33 cellular contexts compared by ENCODE assay signal in the genomic region with DNA sequence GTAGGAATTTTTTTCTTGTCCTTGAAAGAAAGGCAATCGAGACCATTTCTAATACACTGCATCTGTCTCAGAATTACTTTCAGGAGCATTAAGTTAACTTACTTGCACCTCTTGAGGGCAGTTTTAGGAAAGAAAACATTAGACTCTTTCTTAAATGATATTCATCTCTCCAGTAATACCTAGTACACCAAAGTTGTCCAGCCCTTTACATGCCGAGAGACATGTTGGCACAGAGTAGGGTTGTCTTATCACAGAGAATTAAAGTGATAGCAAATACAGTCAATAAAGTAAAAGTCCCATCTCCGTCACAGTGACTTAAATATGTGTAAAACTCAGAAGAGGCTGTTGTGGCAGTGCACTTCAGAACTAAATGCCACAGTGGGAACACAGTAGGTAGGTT.
"Had no signal": no experiment of that assay in that cellular context is flagged by ENCODE, and none has a peak within 500 bp of the region (broad histone marks: within the 10 kb centered on the region; RNA-seq: fewer than 3 reads in every experiment).

No MANE protein-coding gene starts in this region.

- FAIRE-seq: TTC549 had no signal

- H3K4me1 ChIP-seq: adrenal gland, breast epithelium had no signal

- H3K4me3 ChIP-seq: adrenal gland, breast epithelium had no signal

- H3K9me3 ChIP-seq: adrenal gland, breast epithelium had no signal

- H3K27me3 ChIP-seq: adrenal gland, brain microvascular endothelial cell, breast epithelium had no signal

- H3K36me3 ChIP-seq: adrenal gland, brain microvascular endothelial cell, breast epithelium had no signal

- DNase-seq: activated B cell treated with CpG ODN at 0.5 μM for 24 hours; activated CD4-positive, alpha-beta memory T cell treated with anti-CD3 and anti-CD28 coated beads for 36 hours; activated CD4-positive, alpha-beta T cell treated with anti-CD3 and anti-CD28 coated beads for 4 hours; activated CD4-positive, alpha-beta T cell treated with anti-CD3 and anti-CD28 coated beads, Interleukin-2, amount 10 ng/mL, durations not matched to agents 24 days and 14 days; activated CD4-positive, alpha-beta T cell treated with anti-CD3 and anti-CD28 coated beads, Interleukin-2, amount 50 U/mL, for 1 hour; activated CD4-positive, alpha-beta T cell treated with anti-CD3 and anti-CD28 coated beads, Interleukin-2, amount 50 U/mL, for 4 hours; activated CD4-positive, CD25-positive, alpha-beta regulatory T cell treated with anti-CD3 and anti-CD28 coated beads, Interleukin-2, amount 50 U/mL, for 72 hours; activated CD8-positive, alpha-beta memory T cell treated with anti-CD3 and anti-CD28 coated beads, Interleukin-2, amount 50 U/mL, for 4 hours; activated CD8-positive, alpha-beta T cell treated with anti-CD3 and anti-CD28 coated beads for 36 hours; activated effector memory CD4-positive, alpha-beta T cell treated with anti-CD3 and anti-CD28 coated beads, Interleukin-2, amount 50 U/mL, for 16 hours; activated gamma-delta T cell treated with Interleukin-2 at 50 U/mL for 16 hours; activated naive CD4-positive, alpha-beta T cell; activated naive CD4-positive, alpha-beta T cell treated with anti-CD3 and anti-CD28 coated beads for 36 hours; activated naive CD4-positive, alpha-beta T cell treated with anti-CD3 and anti-CD28 coated beads, Interleukin-2, amount 50 U/mL, for 16 hours; activated naive CD8-positive, alpha-beta T cell treated with anti-CD3 and anti-CD28 coated beads for 36 hours; activated T-cell treated with anti-CD3 and anti-CD28 coated beads for 4 hours; activated T-cell treated with anti-CD3 and anti-CD28 coated beads, Interleukin-2, amount 50 U/mL, for 1 hour; activated T-cell treated with anti-CD3 and anti-CD28 coated beads, Interleukin-2, amount 50 U/mL, for 4 hours; activated T-cell treated with anti-CD3 and anti-CD28 coated beads, Interleukin-2, amount 50 U/mL, for 72 hours; adrenal gland; amniotic stem cell; aorta; brain microvascular endothelial cell; central memory CD4-positive, alpha-beta T cell; SW 1271; T-helper 1 cell; T-helper 2 cell; T-helper 9 cell had no signal

- ATAC-seq: activated CD8-positive, alpha-beta T cell treated with anti-CD3 and anti-CD28 coated beads for 36 hours; activated naive CD4-positive, alpha-beta T cell treated with anti-CD3 and anti-CD28 coated beads, Interleukin-2, amount 50 U/mL, for 72 hours; activated T-cell treated with anti-CD3 and anti-CD28 coated beads, Interleukin-2, amount 50 U/mL, for 4 hours; activated T-cell treated with anti-CD3 and anti-CD28 coated beads, Interleukin-2, amount 50 U/mL, for 72 hours; activated T-helper 17 cell treated with anti-CD3 and anti-CD28 coated beads, Interleukin-2, amount 50 U/mL, for 72 hours had no signal

- H3K27ac ChIP-seq: adrenal gland, brain microvascular endothelial cell, breast epithelium, VCaP had no signal
